Comparison of ENCODE assay signal across 18 cellular contexts in the genomic region with DNA sequence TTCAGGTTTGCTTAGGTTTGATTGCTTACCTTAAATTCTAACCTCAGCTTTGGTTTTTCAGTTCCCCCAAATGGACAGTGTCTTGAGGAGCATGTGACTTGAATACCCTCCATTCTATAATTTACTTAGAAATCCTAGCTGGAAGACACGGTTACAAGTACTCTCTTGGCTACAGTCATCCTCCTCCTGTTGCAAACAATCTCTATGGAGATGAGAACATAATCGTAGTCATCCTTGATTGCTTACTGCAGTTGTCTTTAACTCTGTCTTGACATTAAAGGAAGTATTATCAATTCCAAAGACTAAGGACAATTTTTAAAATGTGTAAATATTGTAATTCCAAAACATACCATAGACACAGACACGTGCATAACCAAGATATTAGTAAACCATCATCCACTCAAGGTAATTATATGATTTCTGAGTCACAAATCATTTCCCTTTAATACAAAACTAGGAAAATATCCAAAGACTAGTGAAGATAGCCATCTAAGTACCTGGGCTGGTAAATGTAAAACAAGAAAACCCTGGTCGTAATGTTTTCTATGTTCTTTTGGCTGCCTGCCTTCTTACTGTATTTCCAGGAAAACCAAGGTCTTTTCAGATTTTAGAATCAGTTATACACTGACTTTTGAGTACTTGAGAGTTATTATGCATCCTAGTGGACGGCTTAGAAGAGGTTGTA.
"Had no signal": no experiment of that assay in that cellular context is flagged by ENCODE, and none has a peak within 500 bp of the region (broad histone marks: within the 10 kb centered on the region; RNA-seq: fewer than 3 reads in every experiment).

No MANE protein-coding gene starts in this region.

- H3K9me3 Mint-ChIP-seq: mesothelial cell of epicardium had no signal

- H3K4me2 ChIP-seq: hepatocyte had no signal

- H3K79me2 ChIP-seq: hepatocyte had no signal

- H3K27me3 ChIP-seq: dorsolateral prefrontal cortex, esophagus muscularis mucosa, foreskin keratinocyte, gastroesophageal sphincter, heart left ventricle, hepatocyte, left lung had no signal

- H3K9me3 ChIP-seq: esophagus muscularis mucosa, gastroesophageal sphincter, heart left ventricle, left lung, lower lobe of right lung, mucosa of descending colon had no signal

- H3K36me3 Mint-ChIP-seq: mesothelial cell of epicardium had no signal

- ATAC-seq: foreskin keratinocyte, gastroesophageal sphincter, heart left ventricle, left cardiac atrium, left lung, left ventricle myocardium superior, lower lobe of right lung, mucosa of descending colon had no signal

- H3K4me1 ChIP-seq: foreskin keratinocyte had no signal

- H3K4me3 Mint-ChIP-seq: mesothelial cell of epicardium had no signal

- H2AFZ ChIP-seq: hepatocyte had no signal

- DNase-seq: dermis blood vessel endothelial cell; dorsolateral prefrontal cortex; effector CD4-positive, alpha-beta T cell; effector memory CD4-positive, alpha-beta T cell; foreskin keratinocyte; heart left ventricle; hypothalamus; left cardiac atrium; left lung; left ventricle myocardium superior; lower lobe of right lung; mesenchymal stem cell; mucosa of descending colon had no signal

- H3K4me3 ChIP-seq: coronary artery, dorsolateral prefrontal cortex, esophagus muscularis mucosa, gastroesophageal sphincter, heart left ventricle, hepatocyte, left lung, lower lobe of right lung, mucosa of descending colon had no signal

- H3K36me3 ChIP-seq: esophagus muscularis mucosa, gastroesophageal sphincter, heart left ventricle, left lung, lower lobe of right lung had no signal

- H3K27ac ChIP-seq: coronary artery, dorsolateral prefrontal cortex, foreskin keratinocyte, heart left ventricle, hepatocyte, left lung, lower lobe of right lung had no signal
